12 cellular contexts compared by ENCODE assay signal in genomic region chr20:10077081-10077471, GRCh38. TPM values are rescaled to one million over a fixed set of nuclear protein-coding genes. Genes with fewer than 3 reads are reported as not detected.
A peak's percentile ranks its signal among the peaks of the same experiment; 100 is the strongest.
DNase-seq lines count a peak whose midpoint lies in the region; ATAC-seq, FAIRE-seq and TF ChIP-seq lines count a peak whose summit lies in the region.
"Had no signal": no experiment of that assay in that cellular context is flagged by ENCODE, and none has a peak within 500 bp of the region (broad histone marks: within the 10 kb centered on the region; RNA-seq: fewer than 3 reads in every experiment).

No MANE protein-coding gene starts in this region.

- POLR2A ChIA-PET in PC-9 (lab: Charles Lee; ENCODE audit: unreplicated experiment) = no interaction called here

- peak; percentile 24 for TF ChIP-seq CTCF in D721Med (IDR thresholded peaks at IDR 0.05; ENCODE audit: insufficient read depth, missing control alignments)
- TF ChIP-seq CTCF in PC-9 (conservative IDR thresholded peaks at IDR 0.05) = 0 out of 2 replicates have a peak, but pooled peaks have one; percentile 35

- H3K4me3 ChIP-seq in ACC112 (ENCODE audit: low read depth, low read length) (no peak overlapping the region), PC-9 (no peak overlapping the region)

- H3F3A ChIP-seq in PC-9 (ENCODE audit: insufficient read depth, low read depth) = peaks cover 21% of the 10 kb centered on the region; the same call in 1 of the 2 replicates

- no peak for DNase-seq in D721Med (ENCODE audit: insufficient read length, low spot score)
- no peak for DNase-seq in PC-9
- peak; percentile 25 for DNase-seq in iPS DF 4.7 (ENCODE audit: extremely low read depth, low spot score)
- DNase-seq in sciatic nerve (ENCODE audit: low spot score) = no peak
- no peak for DNase-seq in SIG-M5 (lab: John Stamatoyannopoulos, UW)
- DNase-seq: foreskin fibroblast; NCI-H82; stimulated activated CD4-positive, alpha-beta T cell treated with anti-CD3 and anti-CD28 coated beads, Interleukin-4, amount 100 ng/mL, for 24 hours had no signal

- H3K36me3 ChIP-seq in ACC112 (ENCODE audit: insufficient read depth, low read length) (no peaks in the 10 kb centered on the region), PC-9 (ENCODE audit: low read depth) (no peaks in the 10 kb centered on the region)

- 0 out of 2 replicates have a peak overlapping the region, but pooled peaks have one; percentile 8 for H3K27ac ChIP-seq in ACC112 (ENCODE audit: low read depth, low read length)
- no peak overlapping the region for H3K27ac ChIP-seq in PC-9

- H3K27me3 ChIP-seq in ACC112 (ENCODE audit: insufficient read depth, low read length) (no peaks in the 10 kb centered on the region), PC-9 (ENCODE audit: insufficient read depth, low read depth) (no peaks in the 10 kb centered on the region)

- no peak overlapping the region for H3K4me2 ChIP-seq in PC-9

- intact Hi-C loops in PC-9 (cut with micrococcal nuclease; ENCODE audit: unreplicated experiment) (no loop called here), sciatic nerve (cut with DNase I) (no loop called here)

- H2AFZ ChIP-seq in ACC112 (ENCODE audit: low read length, unreplicated experiment) (no peak overlapping the region), PC-9 (no peak overlapping the region)

- no peaks in the 10 kb centered on the region for H3K9me2 ChIP-seq in PC-9 (ENCODE audit: insufficient read depth)

- ATAC-seq in sciatic nerve = no peak
- no peak for ATAC-seq in GM21360 (IDR thresholded peaks at IDR 0.05; ENCODE audit: unreplicated experiment)
- no peak for ATAC-seq in HG02981 (IDR thresholded peaks at IDR 0.05; ENCODE audit: unreplicated experiment)

- CTCF ChIA-PET in PC-9 (lab: Charles Lee) = interaction anchor here (0.6 to 1.4 kb wide), 4 partner anchors 13 to 351 kb away, joined by 3 to 4 read pairs (median 4); no protein-coding TSS in a partner anchor

- BruUV-seq in PC-9 (replicated peaks; lab: Mats Ljungman, UMichigan) = no TSS peak

- H3K4me1 ChIP-seq in ACC112 (ENCODE audit: control insufficient read depth, insufficient read depth, low read length, unreplicated experiment) (peaks cover 53% of the 10 kb centered on the region), PC-9 (replicated peaks; ENCODE audit: insufficient read depth) (peaks cover 43% of the 10 kb centered on the region)

- H3K9me3 ChIP-seq in PC-9 (ENCODE audit: insufficient read depth, low read depth) = peaks cover under 1% of the 10 kb centered on the region; the same call in 1 of the 2 replicates

- H3K79me2 ChIP-seq in ACC112 (ENCODE audit: control insufficient read depth, insufficient read depth, low read length, unreplicated experiment) (no peaks in the 10 kb centered on the region), PC-9 (ENCODE audit: low read depth) (no peaks in the 10 kb centered on the region)

- H4K20me1 ChIP-seq in PC-9 (ENCODE audit: insufficient read depth) = no peaks in the 10 kb centered on the region

- no peak for FAIRE-seq in D721Med (lab: Jason Lieb, UNC)

RNA-seq across cellular contexts. Expression of gene ANKEF1, which starts 42.3 kb away (rescaled TPM):
- total RNA-seq in PC-9 (2021) (9.5 and 11.1 TPM in 2 replicates), sciatic nerve (1.6 TPM)
- total RNA-seq: myocyte had no signal
